32 cellular contexts compared by ENCODE assay signal in genomic region chr9:127913682-127914081, GRCh38. TPM values are rescaled to one million over a fixed set of nuclear protein-coding genes. Genes with fewer than 3 reads are reported as not detected.
DNase-seq lines count a peak whose midpoint lies in the region; ATAC-seq and TF ChIP-seq lines count a peak whose summit lies in the region.
"Had no signal": no experiment of that assay in that cellular context is flagged by ENCODE, and none has a peak within 500 bp of the region (broad histone marks: within the 10 kb centered on the region; RNA-seq: fewer than 3 reads in every experiment).

No MANE protein-coding gene starts in this region.

- peak overlapping the region; percentile 73 for H3K27ac ChIP-seq in colonic mucosa
- H3K27ac ChIP-seq: cardiac muscle cell, heart right ventricle, pancreas, PC-9, upper lobe of right lung had no signal

- H3K27me3 Mint-ChIP-seq in activated naive CD8-positive, alpha-beta T cell treated with anti-CD3 and anti-CD28 coated beads for 36 hours, result no peaks in the 10 kb centered on the region
- no peaks in the 10 kb centered on the region for H3K27me3 Mint-ChIP-seq in activated naive CD8-positive, alpha-beta T cell treated with anti-CD3 and anti-CD28 coated beads, Interleukin-2, amount 50 U/mL, for 24 hours
- H3K27me3 Mint-ChIP-seq: effector memory CD8-positive, alpha-beta T cell had no signal

- intact Hi-C loops in colonic mucosa (cut with DNase I), result no loop called here

- no peak overlapping the region for H3K4me3 ChIP-seq in colonic mucosa
- H3K4me3 ChIP-seq: cardiac muscle cell, heart right ventricle, lung, MG63, pancreas, PC-9, spleen, upper lobe of right lung had no signal

- TF ChIP-seq CTCF in colonic mucosa (IDR thresholded peaks at IDR 0.05), result no peak

- H3K27ac Mint-ChIP-seq in activated naive CD8-positive, alpha-beta T cell treated with anti-CD3 and anti-CD28 coated beads for 36 hours, result peak overlapping the region; percentile 16
- H3K27ac Mint-ChIP-seq in activated naive CD8-positive, alpha-beta T cell treated with anti-CD3 and anti-CD28 coated beads, Interleukin-2, amount 50 U/mL, for 24 hours, result no peak overlapping the region

- peaks cover 57% of the 10 kb centered on the region for H3K4me1 Mint-ChIP-seq in activated naive CD8-positive, alpha-beta T cell treated with anti-CD3 and anti-CD28 coated beads for 36 hours
- H3K4me1 Mint-ChIP-seq in activated naive CD8-positive, alpha-beta T cell treated with anti-CD3 and anti-CD28 coated beads, Interleukin-2, amount 50 U/mL, for 24 hours, result peaks cover 53% of the 10 kb centered on the region

- no peaks in the 10 kb centered on the region for H3K9me3 Mint-ChIP-seq in activated naive CD8-positive, alpha-beta T cell treated with anti-CD3 and anti-CD28 coated beads for 36 hours
- H3K9me3 Mint-ChIP-seq in activated naive CD8-positive, alpha-beta T cell treated with anti-CD3 and anti-CD28 coated beads, Interleukin-2, amount 50 U/mL, for 24 hours, result no peaks in the 10 kb centered on the region
- H3K9me3 Mint-ChIP-seq: effector memory CD8-positive, alpha-beta T cell; neural crest cell had no signal

- H3K36me3 ChIP-seq in colonic mucosa, result no peaks in the 10 kb centered on the region

- no peak for ATAC-seq in activated naive CD8-positive, alpha-beta T cell treated with anti-CD3 and anti-CD28 coated beads, Interleukin-2, amount 50 U/mL, for 24 hours
- ATAC-seq in GM18511 (IDR thresholded peaks at IDR 0.05; ENCODE audit: unreplicated experiment), result no peak
- ATAC-seq: effector memory CD8-positive, alpha-beta T cell; esophagus mucosa; heart right ventricle had no signal

- H3K4me3 Mint-ChIP-seq in activated naive CD8-positive, alpha-beta T cell treated with anti-CD3 and anti-CD28 coated beads for 36 hours, result no peak overlapping the region
- no peak overlapping the region for H3K4me3 Mint-ChIP-seq in activated naive CD8-positive, alpha-beta T cell treated with anti-CD3 and anti-CD28 coated beads, Interleukin-2, amount 50 U/mL, for 24 hours
- H3K4me3 Mint-ChIP-seq: CD14-positive monocyte; effector memory CD8-positive, alpha-beta T cell had no signal

- H3K36me3 Mint-ChIP-seq in activated naive CD8-positive, alpha-beta T cell treated with anti-CD3 and anti-CD28 coated beads for 36 hours, result peaks cover 25% of the 10 kb centered on the region
- peaks cover 23% of the 10 kb centered on the region for H3K36me3 Mint-ChIP-seq in activated naive CD8-positive, alpha-beta T cell treated with anti-CD3 and anti-CD28 coated beads, Interleukin-2, amount 50 U/mL, for 24 hours (ENCODE audit: low read depth)

- no peaks in the 10 kb centered on the region for H3K27me3 ChIP-seq in colonic mucosa
- H3K27me3 ChIP-seq: cardiac muscle cell, heart right ventricle, MG63, pancreas, spleen, upper lobe of right lung had no signal

- H3K4me1 ChIP-seq in colonic mucosa, result peaks cover 29% of the 10 kb centered on the region

- no peaks in the 10 kb centered on the region for H3K9me3 ChIP-seq in colonic mucosa
- H3K9me3 ChIP-seq: heart right ventricle, MG63, pancreas, spleen, upper lobe of right lung had no signal

- no peak overlapping the region for H3K9ac ChIP-seq in colonic mucosa (ENCODE audit: low read depth in 2 of 2, low read length in 2 of 2)

- DNase-seq in activated naive CD8-positive, alpha-beta T cell treated with anti-CD3 and anti-CD28 coated beads for 36 hours, result no peak
- DNase-seq in activated naive CD8-positive, alpha-beta T cell treated with anti-CD3 and anti-CD28 coated beads, Interleukin-2, amount 50 U/mL, for 24 hours, result no peak
- DNase-seq in NCI-H510A treated with DMSO at 0.1 percent for 48 hours (lab: John Stamatoyannopoulos, UW), result peak; percentile 39
- peak; percentile 64 for DNase-seq in colonic mucosa
- no peak for DNase-seq in HK-2 (ENCODE audit: unreplicated experiment)
- no peak for DNase-seq in SW480 (ENCODE audit: low spot score)
- DNase-seq: activated CD4-positive, CD25-positive, alpha-beta regulatory T cell; activated CD8-positive, alpha-beta memory T cell treated with anti-CD3 and anti-CD28 coated beads for 24 hours; activated naive CD4-positive, alpha-beta T cell treated with anti-CD3 and anti-CD28 coated beads, Interleukin-2, amount 50 U/mL, for 16 hours; activated T-cell treated with anti-CD3 and anti-CD28 coated beads, Interleukin-2, amount 50 U/mL, for 48 hours; cortex of kidney; effector memory CD8-positive, alpha-beta T cell; foreskin melanocyte; HCEC 1CT; heart right ventricle; KBM-7; kidney glomerular epithelial cell; MG63; NCI-H1417; NCI-H2081 treated with DMSO at 0.1 percent for 48 hours; NCI-H446 treated with DMSO at 0.1 percent for 48 hours; PC-9; Right ventricle myocardium superior; spleen had no signal

RNA-seq across cellular contexts. Expression of gene ST6GALNAC4, which starts 3.2 kb away (rescaled TPM):
- 10 to 100 TPM; 45.3 to 51.2 TPM for total RNA-seq in activated naive CD8-positive, alpha-beta T cell treated with anti-CD3 and anti-CD28 coated beads for 36 hours
- 10 to 100 TPM; 25.4 to 66.5 TPM for total RNA-seq in colonic mucosa

RNA-seq across cellular contexts. Expression of gene ST6GALNAC6, which starts 14.3 kb away (rescaled TPM):
- 10 to 100 TPM; 44.5 to 45.1 TPM for total RNA-seq in activated naive CD8-positive, alpha-beta T cell treated with anti-CD3 and anti-CD28 coated beads for 36 hours
- 100 to 1,000 TPM; 251 to 279 TPM for total RNA-seq in colonic mucosa

RNA-seq across cellular contexts. Expression of gene PIP5KL1, which starts 16.9 kb away (rescaled TPM):
- total RNA-seq in activated naive CD8-positive, alpha-beta T cell treated with anti-CD3 and anti-CD28 coated beads for 36 hours, result 1 to 10 TPM; 2.3 to 3.2 TPM
- under 1 TPM; 0.85 to 0.89 TPM for total RNA-seq in colonic mucosa

RNA-seq across cellular contexts. Expression of gene DPM2, which starts 24.0 kb away (rescaled TPM):
- 10 to 100 TPM; 55.4 to 57.6 TPM for total RNA-seq in activated naive CD8-positive, alpha-beta T cell treated with anti-CD3 and anti-CD28 coated beads for 36 hours
- total RNA-seq in colonic mucosa, result 10 to 100 TPM; 25.7 to 38.9 TPM

RNA-seq across cellular contexts. Expression of gene AK1, which starts 36.2 kb away (rescaled TPM):
- 10 to 100 TPM in 1 of 2 experiments, 1 to 10 TPM in 1; 9.9 to 11.7 TPM for total RNA-seq in activated naive CD8-positive, alpha-beta T cell treated with anti-CD3 and anti-CD28 coated beads for 36 hours
- total RNA-seq in colonic mucosa, result 100 to 1,000 TPM; 159 to 166 TPM

Comparison
In these comparisons a context has a peak if more than half of its experiments do, and no peak if none do; other contexts are left out.
1. DNase-seq: peak in NCI-H510A treated with DMSO at 0.1 percent for 48 hours (single experiment) and colonic mucosa (single experiment); none in activated naive CD8-positive, alpha-beta T cell treated with anti-CD3 and anti-CD28 coated beads for 36 hours (single experiment), activated naive CD8-positive, alpha-beta T cell treated with anti-CD3 and anti-CD28 coated beads, Interleukin-2, amount 50 U/mL, for 24 hours (single experiment), HK-2 (single experiment) and SW480 (single experiment).
2. RNA of gene ST6GALNAC6, which starts 14.3 kb away (total RNA-seq): 251 to 279 TPM in colonic mucosa; 44.5 to 45.1 TPM in activated naive CD8-positive, alpha-beta T cell treated with anti-CD3 and anti-CD28 coated beads for 36 hours; every median in the first group is over 4 times any median in the second.